In the genomic region with DNA sequence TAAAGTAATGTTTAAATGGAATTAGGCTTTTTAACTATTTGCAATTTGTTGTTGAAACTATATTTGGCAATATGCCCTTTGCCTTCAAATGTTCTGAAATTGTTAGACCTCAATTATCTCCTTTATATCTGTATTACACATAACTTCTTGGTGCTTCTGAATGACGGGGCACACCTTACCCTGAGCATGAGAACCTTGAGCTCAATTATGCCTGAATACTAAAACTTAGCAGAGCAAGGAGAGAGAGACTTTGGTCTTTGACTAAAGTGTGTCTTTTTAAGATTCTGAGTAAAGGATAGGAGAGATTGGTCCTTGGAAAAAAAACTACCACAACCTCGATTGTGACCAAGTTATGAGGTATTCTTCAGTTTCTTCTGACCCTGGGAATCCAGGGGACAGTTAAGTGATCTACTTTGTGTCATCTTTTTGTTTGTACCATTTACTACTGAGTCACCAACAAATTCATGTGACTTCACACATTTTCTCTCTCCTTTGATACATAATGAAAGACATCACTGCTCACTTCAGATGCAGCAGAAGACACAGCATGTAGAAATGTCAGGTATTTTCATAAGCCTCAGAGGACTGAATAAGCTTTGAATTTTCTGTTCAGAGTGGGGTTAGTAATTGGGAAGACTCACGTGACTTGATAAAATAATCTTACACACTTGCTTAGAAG, we compare ENCODE assay signal across 22 cellular contexts. TPM values are rescaled to one million over a fixed set of nuclear protein-coding genes. Genes with fewer than 3 reads are reported as not detected.
A peak's percentile ranks its signal among the peaks of the same experiment; 100 is the strongest.
DNase-seq lines count a peak whose midpoint lies in the region; ATAC-seq and FAIRE-seq lines count a peak whose summit lies in the region.
"Had no signal": no experiment of that assay in that cellular context is flagged by ENCODE, and none has a peak within 500 bp of the region (broad histone marks: within the 10 kb centered on the region; RNA-seq: fewer than 3 reads in every experiment).

No MANE protein-coding gene starts in this region.

- H3K4me1 Mint-ChIP-seq in activated T-helper 17 cell treated with anti-CD3 and anti-CD28 coated beads, Interleukin-2, amount 50 U/mL, for 72 hours: peaks cover 12% of the 10 kb centered on the region

- WGBS in small intestine, 3 donors: 30 to 64% (median 41%) methylated on average over 3 of the region's 3 CpGs

- H3K36me3 Mint-ChIP-seq in activated naive CD4-positive, alpha-beta T cell treated with anti-CD3 and anti-CD28 coated beads, Interleukin-2, amount 50 U/mL, for 72 hours: no peaks in the 10 kb centered on the region
- H3K36me3 Mint-ChIP-seq in activated T-helper 17 cell treated with anti-CD3 and anti-CD28 coated beads, Interleukin-2, amount 50 U/mL, for 72 hours (ENCODE audit: low read depth): peaks cover 21% of the 10 kb centered on the region

- peaks cover 3 to 6% of the 10 kb centered on the region in 2 donors for H3K4me1 ChIP-seq in small intestine (ENCODE audit: control insufficient read depth in 2 of 2, insufficient read depth in 1 of 2, low read depth in 1 of 2, low read length in 1 of 2)

- no peak overlapping the region for H3K4me3 ChIP-seq in small intestine (ENCODE audit: low read depth in 1 of 2, low read length in 2 of 2)
- H3K4me3 ChIP-seq: PC-9 had no signal

- H3K27ac ChIP-seq in small intestine (ENCODE audit: low read depth in 1 of 2, low read length in 1 of 2): no peak overlapping the region
- H3K27ac ChIP-seq: PC-9, RWPE1 had no signal

- H3K9me3 ChIP-seq in small intestine (ENCODE audit: control insufficient read depth, low read depth): no peaks in the 10 kb centered on the region

- no peak for DNase-seq in activated naive CD4-positive, alpha-beta T cell treated with anti-CD3 and anti-CD28 coated beads, Interleukin-2, amount 50 U/mL, for 72 hours (ENCODE audit: low spot score in 2 of 2)
- DNase-seq in activated naive CD4-positive, alpha-beta T cell treated with Interleukin-2 at 50 U/mL for 16 hours: no peak
- DNase-seq in kidney tubule cell (ENCODE audit: low spot score) (peak; percentile 11), small intestine (peak; percentile 82), putamen (ENCODE audit: low spot score) (no peak)
- DNase-seq in effector CD4-positive, alpha-beta T cell: no peak
- DNase-seq: C1 segment of cervical spinal cord; CD8-positive, alpha-beta memory T cell; DMS53; H7; HFFc6; NCI-H1417 treated with DMSO at 0.1 percent for 48 hours; NCI-H187 treated with DMSO at 0.1 percent for 48 hours; NCI-H345; NCI-H524 treated with DMSO at 0.1 percent for 48 hours; PC-9; SIG-M5 had no signal

- ATAC-seq in activated naive CD4-positive, alpha-beta T cell treated with anti-CD3 and anti-CD28 coated beads, Interleukin-2, amount 50 U/mL, for 72 hours: peak; percentile 61 to 87
- ATAC-seq in activated T-helper 17 cell treated with anti-CD3 and anti-CD28 coated beads, Interleukin-2, amount 50 U/mL, for 72 hours (replicated peaks): peak; percentile 83
- ATAC-seq in HG02884 (IDR thresholded peaks at IDR 0.05; ENCODE audit: unreplicated experiment): no peak

- no peak overlapping the region for H3K4me3 Mint-ChIP-seq in activated T-helper 17 cell treated with anti-CD3 and anti-CD28 coated beads, Interleukin-2, amount 50 U/mL, for 72 hours
- H3K4me3 Mint-ChIP-seq: CD8-positive, alpha-beta memory T cell; HFFc6 had no signal

- H3K27me3 Mint-ChIP-seq in activated T-helper 17 cell treated with anti-CD3 and anti-CD28 coated beads, Interleukin-2, amount 50 U/mL, for 72 hours: no peaks in the 10 kb centered on the region
- H3K27me3 Mint-ChIP-seq: CD8-positive, alpha-beta memory T cell had no signal

- FAIRE-seq in small intestine (lab: Jason Lieb, UNC): no peak

- H3K36me3 ChIP-seq in small intestine (ENCODE audit: control insufficient read depth in 2 of 2, insufficient read depth in 2 of 2, low read length in 2 of 2): peaks cover 0 to 4% of the 10 kb centered on the region in 2 donors

- H3K27me3 ChIP-seq in small intestine (ENCODE audit: control insufficient read depth in 2 of 2, insufficient read depth in 2 of 2, low read length in 2 of 2): no peaks in the 10 kb centered on the region

- H3K9me3 Mint-ChIP-seq in activated naive CD4-positive, alpha-beta T cell treated with anti-CD3 and anti-CD28 coated beads, Interleukin-2, amount 50 U/mL, for 72 hours: no peaks in the 10 kb centered on the region
- H3K9me3 Mint-ChIP-seq in activated T-helper 17 cell treated with anti-CD3 and anti-CD28 coated beads, Interleukin-2, amount 50 U/mL, for 72 hours: no peaks in the 10 kb centered on the region
- H3K9me3 Mint-ChIP-seq: CD8-positive, alpha-beta memory T cell; HFFc6 had no signal

- H3K27ac Mint-ChIP-seq in activated naive CD4-positive, alpha-beta T cell treated with anti-CD3 and anti-CD28 coated beads, Interleukin-2, amount 50 U/mL, for 72 hours: no peak overlapping the region
- peak overlapping the region; percentile 31 for H3K27ac Mint-ChIP-seq in activated T-helper 17 cell treated with anti-CD3 and anti-CD28 coated beads, Interleukin-2, amount 50 U/mL, for 72 hours
- H3K27ac Mint-ChIP-seq: HFFc6 had no signal

RNA-seq across cellular contexts. Expression of a gene that starts 51.4 kb away (rescaled TPM):
- under 1 TPM; 0.59 to 0.78 TPM for total RNA-seq in activated naive CD4-positive, alpha-beta T cell treated with anti-CD3 and anti-CD28 coated beads, Interleukin-2, amount 50 U/mL, for 72 hours
- under 1 TPM; 0.39 to 0.40 TPM for total RNA-seq in activated T-helper 17 cell treated with anti-CD3 and anti-CD28 coated beads, Interleukin-2, amount 50 U/mL, for 72 hours
- under 1 TPM in 1 of 3 donors, not detected in 2; 0.09 TPM for polyA plus RNA-seq in small intestine
- total RNA-seq: H7, HFFc6, HT1080, M059J had no signal
- polyA plus RNA-seq: CD8-positive, alpha-beta memory T cell had no signal

Comparison
In these comparisons a context has a peak if more than half of its experiments do, and no peak if none do; other contexts are left out.
1. DNase-seq: peak in kidney tubule cell (single experiment) and small intestine (single experiment); none in activated naive CD4-positive, alpha-beta T cell treated with anti-CD3 and anti-CD28 coated beads, Interleukin-2, amount 50 U/mL, for 72 hours (0 of 2), activated naive CD4-positive, alpha-beta T cell treated with Interleukin-2 at 50 U/mL for 16 hours (single experiment), putamen (single experiment) and effector CD4-positive, alpha-beta T cell (single experiment).